9 cellular contexts compared by ENCODE assay signal in the genomic region with DNA sequence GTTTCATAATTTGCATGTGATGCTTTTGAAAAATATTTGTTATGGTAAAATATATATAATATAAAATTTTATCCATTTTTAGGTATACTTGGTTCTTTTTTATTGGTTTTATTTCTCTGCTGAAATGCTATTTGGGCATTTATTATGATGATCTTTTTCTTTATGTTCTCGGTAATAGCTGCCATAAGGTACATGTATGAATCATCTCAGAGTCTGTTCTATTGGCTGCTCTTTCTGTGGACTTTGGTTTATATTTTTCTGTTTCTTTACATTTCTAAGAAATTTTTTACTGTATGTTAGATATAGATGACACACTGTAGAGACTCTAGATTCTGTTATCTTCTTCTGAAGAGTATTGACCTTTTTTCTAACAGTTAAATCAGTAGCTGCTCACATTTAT.
"Had no signal": no experiment of that assay in that cellular context is flagged by ENCODE, and none has a peak within 500 bp of the region (broad histone marks: within the 10 kb centered on the region; RNA-seq: fewer than 3 reads in every experiment).

No MANE protein-coding gene starts in this region.

- H3K4me3 ChIP-seq: GM23248, GM23338, HAP-1 had no signal

- H3K9ac ChIP-seq: GM23248 had no signal

- H3K4me2 ChIP-seq: GM23338 had no signal

- H3K4me1 Mint-ChIP-seq: GM23338, H9 had no signal

- H3K27ac Mint-ChIP-seq: GM23338, H9, HFFc6 had no signal

- H3K36me3 ChIP-seq: HAP-1 had no signal

- H3K9me3 ChIP-seq: HAP-1 had no signal

- ATAC-seq: GM23338, HCT116 had no signal

- H2AFZ ChIP-seq: GM23248, GM23338 had no signal

- DNase-seq: GM23248, GOT3, H7, H9, HCEC 1CT, HFFc6 had no signal

- H3K27ac ChIP-seq: GM23248 had no signal

- H3K4me3 Mint-ChIP-seq: GM23338, H9, HFFc6 had no signal

- H3K4me1 ChIP-seq: HAP-1 had no signal
